ENCODE assay signal across 10 cellular contexts in genomic region chr5:173001229-173001841, GRCh38. TPM values are rescaled to one million over a fixed set of nuclear protein-coding genes. Genes with fewer than 3 reads are reported as not detected.
DNase-seq lines count a peak whose midpoint lies in the region; ATAC-seq and TF ChIP-seq lines count a peak whose summit lies in the region.
"Had no signal": no experiment of that assay in that cellular context is flagged by ENCODE, and none has a peak within 500 bp of the region (broad histone marks: within the 10 kb centered on the region; RNA-seq: fewer than 3 reads in every experiment).

No MANE protein-coding gene starts in this region.

- H3K36me3 Mint-ChIP-seq in naive thymus-derived CD4-positive, alpha-beta T cell = peaks cover 0 to 36% (median 9%) of the 10 kb centered on the region in 5 donors
- H3K36me3 Mint-ChIP-seq in HFFc6 (ENCODE audit: low read depth) = no peaks in the 10 kb centered on the region; the same call in 1 of the 2 replicates

- no peak for TF ChIP-seq CTCF in HFFc6 (IDR thresholded peaks at IDR 0.05)
- no peak for TF ChIP-seq CTCF in Peyer's patch (IDR thresholded peaks at IDR 0.05)

- no peak for TF ChIP-seq POLR2A in Peyer's patch (IDR thresholded peaks at IDR 0.05)

- H3K27ac Mint-ChIP-seq in naive thymus-derived CD4-positive, alpha-beta T cell = peak overlapping the region in 7 of 9 donors; percentile 25 to 86 (median 63)
- no peak overlapping the region for H3K27ac Mint-ChIP-seq in HFFc6

- H3K27ac ChIP-seq in naive thymus-derived CD4-positive, alpha-beta T cell (ENCODE audit: low read depth, low read length) = no peak overlapping the region
- no peak overlapping the region for H3K27ac ChIP-seq in Peyer's patch
- H3K27ac ChIP-seq: esophagus squamous epithelium had no signal

- peak overlapping the region in 8 of 10 donors; percentile 3 to 60 (median 36) for H3K4me3 Mint-ChIP-seq in naive thymus-derived CD4-positive, alpha-beta T cell
- no peak overlapping the region for H3K4me3 Mint-ChIP-seq in HFFc6

- ATAC-seq in GM18858 (IDR thresholded peaks at IDR 0.05; ENCODE audit: unreplicated experiment) (peak; percentile 75), GM21447 (IDR thresholded peaks at IDR 0.05; ENCODE audit: unreplicated experiment) (peak; percentile 75), HG03469 (IDR thresholded peaks at IDR 0.05; ENCODE audit: unreplicated experiment) (peak; percentile 64)
- ATAC-seq in naive thymus-derived CD4-positive, alpha-beta T cell = peak; percentile 42
- ATAC-seq: Panc1 had no signal

- no peaks in the 10 kb centered on the region for H3K9me3 Mint-ChIP-seq in naive thymus-derived CD4-positive, alpha-beta T cell
- no peaks in the 10 kb centered on the region for H3K9me3 Mint-ChIP-seq in HFFc6

- POLR2A ChIA-PET in naive thymus-derived CD4-positive, alpha-beta T cell (lab: Charles Lee) = interaction anchor here (0.5 to 1.6 kb wide), 4 partner anchors 14 to 86 kb away, joined by 3 to 5 read pairs (median 4); partner anchors contain the start of gene ATP6V0E1

- intact Hi-C loops in naive thymus-derived CD4-positive, alpha-beta T cell (cut with micrococcal nuclease) = no loop called here

- H3K9me3 ChIP-seq in naive thymus-derived CD4-positive, alpha-beta T cell (ENCODE audit: control insufficient read depth in 2 of 3, low read length in 3 of 3) = no peaks in the 10 kb centered on the region
- H3K9me3 ChIP-seq in Peyer's patch = no peaks in the 10 kb centered on the region
- H3K9me3 ChIP-seq: esophagus squamous epithelium had no signal

- peaks cover 0 to 7% (median 0%) of the 10 kb centered on the region in 3 experiments for H3K36me3 ChIP-seq in naive thymus-derived CD4-positive, alpha-beta T cell (ENCODE audit: control insufficient read depth in 2 of 3, insufficient read depth in 3 of 3, low read length in 3 of 3)
- H3K36me3 ChIP-seq in Peyer's patch = peaks cover 0 to 13% (median 0%) of the 10 kb centered on the region in 3 donors

- H3K27me3 ChIP-seq in naive thymus-derived CD4-positive, alpha-beta T cell (ENCODE audit: control insufficient read depth in 2 of 2, insufficient read depth in 2 of 2, low read length in 2 of 2) = no peaks in the 10 kb centered on the region
- no peaks in the 10 kb centered on the region for H3K27me3 ChIP-seq in Peyer's patch
- H3K27me3 ChIP-seq: esophagus squamous epithelium had no signal

- CTCF ChIA-PET in naive thymus-derived CD4-positive, alpha-beta T cell (lab: Charles Lee) = interaction anchor here (1.7 kb wide), 1 partner anchor 10 kb away, joined by 6 read pairs; no protein-coding TSS in a partner anchor

- H3K27me3 Mint-ChIP-seq in naive thymus-derived CD4-positive, alpha-beta T cell = no peaks in the 10 kb centered on the region
- H3K27me3 Mint-ChIP-seq in HFFc6 (ENCODE audit: insufficient read depth) = no peaks in the 10 kb centered on the region

- no peak for DNase-seq in naive thymus-derived CD4-positive, alpha-beta T cell
- DNase-seq in HCEC 1CT (no peak), HFFc6 (no peak), Peyer's patch (no peak)
- DNase-seq in activated naive CD4-positive, alpha-beta T cell treated with Interleukin-2 at 50 U/mL for 16 hours = no peak
- DNase-seq: esophagus squamous epithelium had no signal

- H3K4me1 Mint-ChIP-seq in naive thymus-derived CD4-positive, alpha-beta T cell = peaks cover 54 to 85% (median 75%) of the 10 kb centered on the region in 7 donors
- H3K4me1 Mint-ChIP-seq in HFFc6 (ENCODE audit: low read depth) = peaks cover 40% of the 10 kb centered on the region

- no peak overlapping the region for H3K4me3 ChIP-seq in naive thymus-derived CD4-positive, alpha-beta T cell (ENCODE audit: low read length)
- no peak overlapping the region for H3K4me3 ChIP-seq in Peyer's patch
- H3K4me3 ChIP-seq: esophagus squamous epithelium had no signal

- H3K4me1 ChIP-seq in naive thymus-derived CD4-positive, alpha-beta T cell (ENCODE audit: control insufficient read depth in 2 of 2, insufficient read depth in 2 of 2, low read length in 2 of 2) = peaks cover 14 to 28% of the 10 kb centered on the region in 2 donors
- peaks cover 0 to 15% (median 6%) of the 10 kb centered on the region in 4 donors for H3K4me1 ChIP-seq in Peyer's patch

RNA-seq across cellular contexts. Expression of gene ATP6V0E1, which starts 17.8 kb away (rescaled TPM):
- 100 to 1,000 TPM in 4 of 5 experiments, 10 to 100 TPM in 1; 61.8 to 170 (median 119) TPM for total RNA-seq in naive thymus-derived CD4-positive, alpha-beta T cell
- 100 to 1,000 TPM; 415 to 455 TPM for polyA plus RNA-seq in naive thymus-derived CD4-positive, alpha-beta T cell
- 100 to 1,000 TPM; 462 to 606 (median 488) TPM for total RNA-seq in HFFc6 (2021; fragmentation: NEBNext Ultra II Directional; extraction: Animal tissue kit (Norgen Biotek cat#: 25700))
- 100 to 1,000 TPM in 3 of 4 donors, 10 to 100 TPM in 1; 46.2 to 175 (median 110) TPM for total RNA-seq in Peyer's patch

RNA-seq across cellular contexts. Expression of gene RPL26L1, which starts 42.1 kb away (rescaled TPM):
- total RNA-seq in naive thymus-derived CD4-positive, alpha-beta T cell = 10 to 100 TPM in 3 of 5 experiments, 1 to 10 TPM in 2; 9.6 to 40.0 (median 12.9) TPM
- polyA plus RNA-seq in naive thymus-derived CD4-positive, alpha-beta T cell = 10 to 100 TPM; 29.7 to 37.1 TPM
- total RNA-seq in HFFc6 (2021; fragmentation: NEBNext Ultra II Directional; extraction: Animal tissue kit (Norgen Biotek cat#: 25700)) = 100 to 1,000 TPM in 5 of 6 experiments, 10 to 100 TPM in 1; 88.9 to 122 (median 113) TPM
- total RNA-seq in Peyer's patch = 10 to 100 TPM in 3 of 4 donors, 1 to 10 TPM in 1; 9.9 to 21.4 (median 15.3) TPM

RNA-seq across cellular contexts. Expression of gene CREBRF, which starts 54.8 kb away (rescaled TPM):
- 100 to 1,000 TPM in 4 of 5 experiments, 10 to 100 TPM in 1; 18.9 to 105 (median 102) TPM for total RNA-seq in naive thymus-derived CD4-positive, alpha-beta T cell
- 10 to 100 TPM; 61.7 to 67.5 TPM for polyA plus RNA-seq in naive thymus-derived CD4-positive, alpha-beta T cell
- total RNA-seq in HFFc6 (2021; fragmentation: NEBNext Ultra II Directional; extraction: Animal tissue kit (Norgen Biotek cat#: 25700)) = 10 to 100 TPM in 5 of 6 experiments, 1 to 10 TPM in 1; 8.7 to 15.3 (median 10.7) TPM
- total RNA-seq in Peyer's patch = 10 to 100 TPM; 27.8 to 75.9 (median 34.1) TPM
